19 cellular contexts compared by ENCODE assay signal in genomic region chr5:149049371-149049781, GRCh38. TPM values are rescaled to one million over a fixed set of nuclear protein-coding genes. Genes with fewer than 3 reads are reported as not detected.
DNase-seq lines count a peak whose midpoint lies in the region; ATAC-seq and TF ChIP-seq lines count a peak whose summit lies in the region.
"Had no signal": no experiment of that assay in that cellular context is flagged by ENCODE, and none has a peak within 500 bp of the region (broad histone marks: within the 10 kb centered on the region; RNA-seq: fewer than 3 reads in every experiment).

No MANE protein-coding gene starts in this region.

- H3K4me3 ChIP-seq in RWPE2 (ENCODE audit: severe bottlenecking) (no peak overlapping the region), aorta (ENCODE audit: low read length in 2 of 2) (no peak overlapping the region)
- H3K4me3 ChIP-seq: lower lobe of right lung, thyroid gland had no signal

- intact Hi-C loops in aorta (cut with DNase I), result no loop called here

- peaks cover 9% of the 10 kb centered on the region for H3K4me1 ChIP-seq in RWPE2 (ENCODE audit: insufficient read depth, poor library complexity, severe bottlenecking)
- H3K4me1 ChIP-seq in foreskin keratinocyte, result peaks cover 10% of the 10 kb centered on the region
- H3K4me1 ChIP-seq in aorta (ENCODE audit: control insufficient read depth in 1 of 2, insufficient read depth in 2 of 2, low read length in 2 of 2), result peaks cover 0 to 4% of the 10 kb centered on the region in 2 donors
- H3K4me1 ChIP-seq: lower lobe of right lung, thyroid gland had no signal

- H3K9me3 ChIP-seq in RWPE2 (ENCODE audit: severe bottlenecking) (no peaks in the 10 kb centered on the region), aorta (ENCODE audit: control insufficient read depth, low read length) (peaks cover 2% of the 10 kb centered on the region)
- H3K9me3 ChIP-seq: lower lobe of right lung, thyroid gland had no signal

- peak; percentile 13 for DNase-seq in EH (ENCODE audit: low read depth)
- peak in 39 of 76 experiments; percentile 2 to 72 (median 26) for DNase-seq in HUDEP-2 (lab: John Stamatoyannopoulos, UW; ENCODE audit: unreplicated experiment in 76 of 76)
- DNase-seq in RWPE2 (ENCODE audit: low spot score), result no peak
- peak in 1 of 2 donors; percentile 42 for DNase-seq in foreskin keratinocyte
- DNase-seq in OCI-M2 (lab: John Stamatoyannopoulos, UW; ENCODE audit: unreplicated experiment), result no peak
- no peak for DNase-seq in mucosa of gallbladder (ENCODE audit: low spot score)
- DNase-seq in aorta, result no peak
- no peak for DNase-seq in SIG-M5 (lab: John Stamatoyannopoulos, UW)
- DNase-seq: activated CD4-positive, alpha-beta T cell treated with anti-CD3 and anti-CD28 coated beads for 1 hour; activated CD8-positive, alpha-beta memory T cell treated with anti-CD3 and anti-CD28 coated beads for 24 hours; activated naive CD4-positive, alpha-beta T cell treated with anti-CD3 and anti-CD28 coated beads, Interleukin-2, amount 50 U/mL, for 16 hours; activated T-cell treated with anti-CD3 and anti-CD28 coated beads, Interleukin-2, amount 50 U/mL, for 48 hours; CD8-positive, alpha-beta memory T cell; hippocampal formation; lower lobe of right lung; NCI-H2029; NCI-H510A; stimulated activated naive B cell treated with anti-CD40 and anti-IgM and Interleukin-4, amounts not matched to agents 10 μg/mL and 1 μg/mL and 100 μg/mL, for 72 hours; thyroid gland had no signal

- H3K27ac ChIP-seq in RWPE2 (ENCODE audit: poor library complexity, severe bottlenecking) (no peak overlapping the region), foreskin keratinocyte (no peak overlapping the region), aorta (ENCODE audit: low read depth in 1 of 2, low read length in 2 of 2) (no peak overlapping the region)
- H3K27ac ChIP-seq: lower lobe of right lung, thyroid gland had no signal

- 65 to 82% methylated on average over 3 of the region's 3 CpGs for WGBS in aorta, 2 donors

- H3K27me3 ChIP-seq in RWPE2 (ENCODE audit: insufficient read depth, poor library complexity, severe bottlenecking), result no peaks in the 10 kb centered on the region
- no peaks in the 10 kb centered on the region for H3K27me3 ChIP-seq in foreskin keratinocyte
- H3K27me3 ChIP-seq in aorta (ENCODE audit: control insufficient read depth in 1 of 2, insufficient read depth in 2 of 2, low read length in 1 of 2), result no peaks in the 10 kb centered on the region
- H3K27me3 ChIP-seq: thyroid gland had no signal

- ATAC-seq in RWPE2 (ENCODE audit: low read depth) (peak; percentile 18; the same call in 1 of the 3 replicates), foreskin keratinocyte (peak; percentile 48), aorta (ENCODE audit: low FRiP score) (no peak)
- ATAC-seq: lower lobe of right lung; stimulated activated naive B cell treated with anti-CD40 and anti-IgM and Interleukin-4, amounts not matched to agents 10 μg/mL and 1 μg/mL and 100 μg/mL, for 72 hours had no signal

- TF ChIP-seq CTCF in RWPE2 (IDR thresholded peaks at IDR 0.05; ENCODE audit: poor library complexity, severe bottlenecking), result no peak
- no peak for TF ChIP-seq CTCF in foreskin keratinocyte (conservative IDR thresholded peaks at IDR 0.05)

- H3K36me3 ChIP-seq in RWPE2 (ENCODE audit: low read depth), result peaks cover 10% of the 10 kb centered on the region
- no peaks in the 10 kb centered on the region for H3K36me3 ChIP-seq in aorta (ENCODE audit: control insufficient read depth in 1 of 2, insufficient read depth in 2 of 2, low read length in 1 of 2)
- H3K36me3 ChIP-seq: lower lobe of right lung, thyroid gland had no signal

RNA-seq across cellular contexts. Expression of gene SH3TC2, which starts 13.5 kb away (rescaled TPM):
- total RNA-seq in foreskin keratinocyte (12.3 and 13.5 TPM in 2 replicates), mucosa of gallbladder (2.7 TPM), aorta (1 to 10 TPM; 1.1 to 2.9 TPM)
- polyA plus RNA-seq in foreskin keratinocyte (3.5 TPM in 2 replicates), aorta (not detected)
- total RNA-seq: CD8-positive, alpha-beta memory T cell had no signal
- polyA plus RNA-seq: CD8-positive, alpha-beta memory T cell had no signal

Comparison
In these comparisons a context has a peak if more than half of its experiments do, and no peak if none do; other contexts are left out.
1. DNase-seq: peak in EH (single experiment) and HUDEP-2 (39 of 76); none in RWPE2 (single experiment), OCI-M2 (single experiment), mucosa of gallbladder (single experiment), aorta (0 of 2) and SIG-M5 (single experiment).